8 cellular contexts compared by ENCODE assay signal in genomic region chr12:1628671-1629337, GRCh38. TPM values are rescaled to one million over a fixed set of nuclear protein-coding genes. Genes with fewer than 3 reads are reported as not detected.
A peak's percentile ranks its signal among the peaks of the same experiment; 100 is the strongest.
DNase-seq lines count a peak whose midpoint lies in the region; TF ChIP-seq lines count a peak whose summit lies in the region.

TSS of gene WNT5B (plus strand) at chr12:1629231. CDS start at chr12:1631355, 2,124 bp downstream.

- H4K20me1 ChIP-seq in SU-DHL-6 (ENCODE audit: low read depth, low read length) (no peaks in the 10 kb centered on the region), hepatocyte (ENCODE audit: insufficient read depth, poor library complexity, severe bottlenecking) (no peaks in the 10 kb centered on the region)

- H3K4me3 ChIP-seq in GM12875 (ENCODE audit: low read depth, low read length) (peak within 1 kb of the TSS; percentile 41), SU-DHL-6 (ENCODE audit: insufficient read depth, low read length, poor library complexity, severe bottlenecking) (peak within 1 kb of the TSS; percentile 30), hepatocyte (peak within 1 kb of the TSS; percentile 70), skeletal muscle cell (ENCODE audit: low read depth, low read length) (peak within 1 kb of the TSS; percentile 29)

- H2AFZ ChIP-seq in SU-DHL-6 (ENCODE audit: low read depth, low read length, severe bottlenecking) (no peak within 1 kb of the TSS), hepatocyte (peak within 1 kb of the TSS; percentile 26)

- TF ChIP-seq CTCF in GM12875 (IDR thresholded peaks at IDR 0.05; ENCODE audit: borderline replicate concordance, insufficient read depth, low read depth, low read length), result no peak
- TF ChIP-seq CTCF in SU-DHL-6 (IDR thresholded peaks at IDR 0.05; ENCODE audit: insufficient read depth, low read length, poor library complexity, severe bottlenecking), result no peak
- no peak for TF ChIP-seq CTCF in hepatocyte (IDR thresholded peaks at IDR 0.05; ENCODE audit: poor library complexity)

- peaks cover 28% of the 10 kb centered on the region for H3K4me1 ChIP-seq in hepatocyte (ENCODE audit: insufficient read depth)

- H3K9me2 ChIP-seq in SU-DHL-6 (replicated peaks; ENCODE audit: insufficient read depth, low read length) (no peaks in the 10 kb centered on the region), hepatocyte (replicated peaks; ENCODE audit: insufficient read depth) (no peaks in the 10 kb centered on the region)

- H3K9me3 ChIP-seq in SU-DHL-6 (ENCODE audit: insufficient read depth, low read length), result no peaks in the 10 kb centered on the region
- no peaks in the 10 kb centered on the region for H3K9me3 ChIP-seq in hepatocyte (ENCODE audit: low read depth)

- H3K9ac ChIP-seq in SU-DHL-6 (ENCODE audit: low read length), result no peak within 1 kb of the TSS; the same call in 1 of the 2 replicates

- peak within 1 kb of the TSS; percentile 46 for H3K4me2 ChIP-seq in SU-DHL-6 (ENCODE audit: low read depth, low read length, poor library complexity, severe bottlenecking)
- peak within 1 kb of the TSS; percentile 98 for H3K4me2 ChIP-seq in hepatocyte

- no peak for DNase-seq in hepatocyte (ENCODE audit: low spot score)
- DNase-seq in skeletal muscle cell (ENCODE audit: low read depth), result no peak
- DNase-seq in SK-N-DZ (ENCODE audit: low spot score), result no peak
- DNase-seq in SIG-M5 treated with dmso at 0.1 percent for 504 hours (lab: John Stamatoyannopoulos, UW; ENCODE audit: unreplicated experiment), result no peak
- DNase-seq in NCI-H1417 treated with DMSO at 0.1 percent for 48 hours (lab: John Stamatoyannopoulos, UW), result no peak
- no peak for DNase-seq in activated CD8-positive, alpha-beta memory T cell treated with anti-CD3 and anti-CD28 coated beads, Interleukin-2, amount 50 U/mL, for 48 hours

- WGBS in hepatocyte (ENCODE audit: low lambda C conversion rate, missing lambda C conversion rate), result 27% methylated on average over 17 of the region's 17 CpGs

- no peaks in the 10 kb centered on the region for H3F3A ChIP-seq in SU-DHL-6 (ENCODE audit: insufficient read depth)

- H3K27me3 ChIP-seq in SU-DHL-6 (ENCODE audit: low read length) (no peaks in the 10 kb centered on the region), hepatocyte (peaks cover 7% of the 10 kb centered on the region)

- no peaks in the 10 kb centered on the region for H3K79me2 ChIP-seq in SU-DHL-6 (ENCODE audit: insufficient read depth, low read length)
- H3K79me2 ChIP-seq in hepatocyte, result no peaks in the 10 kb centered on the region

- H3K36me3 ChIP-seq in SU-DHL-6 (ENCODE audit: low read length), result no peaks in the 10 kb centered on the region
- no peaks in the 10 kb centered on the region for H3K36me3 ChIP-seq in hepatocyte (replicated peaks; ENCODE audit: insufficient read depth, low read depth)

- H3K27ac ChIP-seq in SU-DHL-6 (ENCODE audit: low read depth, low read length), result no peak within 1 kb of the TSS
- no peak within 1 kb of the TSS for H3K27ac ChIP-seq in hepatocyte

RNA-seq across cellular contexts. Expression of gene WNT5B, which starts in this region (rescaled TPM):
- total RNA-seq in hepatocyte, result 16.6 and 19.9 TPM in 2 replicates
- 35.3 and 46.7 TPM in 2 replicates for polyA plus RNA-seq in hepatocyte
- polyA plus RNA-seq in SK-N-DZ (2014; cell fraction: cytosol; rRNA removed), result 3.0 and 3.9 TPM in 2 replicates
- 2.4 and 7.0 TPM in 2 replicates for polyA plus RNA-seq in SK-N-DZ (2014; cell fraction: nucleus; rRNA removed)
